Comparison of ENCODE assay signal across 9 cellular contexts in genomic region chr7:82805527-82805960, GRCh38.
DNase-seq lines count a peak whose midpoint lies in the region; ATAC-seq, FAIRE-seq and TF ChIP-seq lines count a peak whose summit lies in the region.
"Had no signal": no experiment of that assay in that cellular context is flagged by ENCODE, and none has a peak within 500 bp of the region (broad histone marks: within the 10 kb centered on the region; RNA-seq: fewer than 3 reads in every experiment).

No MANE protein-coding gene starts in this region.

- H3K9me3 ChIP-seq in neuron (ENCODE audit: low read length) (no peaks in the 10 kb centered on the region), suprapubic skin (no peaks in the 10 kb centered on the region)
- H3K9me3 ChIP-seq: thoracic aorta had no signal

- no peak for TF ChIP-seq EP300 in suprapubic skin (IDR thresholded peaks at IDR 0.05)

- ATAC-seq in GM19351 (IDR thresholded peaks at IDR 0.05; ENCODE audit: unreplicated experiment): no peak

- TF ChIP-seq CTCF in bronchial epithelial cell (IDR thresholded peaks at IDR 0.05; ENCODE audit: insufficient read depth, low read length, severe bottlenecking) (no peak), suprapubic skin (IDR thresholded peaks at IDR 0.05) (no peak)

- H3K4me1 ChIP-seq in neuron (ENCODE audit: insufficient read depth, low read length): peaks cover 6% of the 10 kb centered on the region
- no peaks in the 10 kb centered on the region for H3K4me1 ChIP-seq in suprapubic skin

- 55% methylated on average over 5 of the region's 5 CpGs for WGBS in suprapubic skin

- no peak for TF ChIP-seq POLR2A in suprapubic skin (IDR thresholded peaks at IDR 0.05)

- DNase-seq in GM04504 (ENCODE audit: low read depth) (peak; percentile 60), NOMO-1 (lab: John Stamatoyannopoulos, UW; ENCODE audit: unreplicated experiment in 2 of 2) (peak; percentile 78 to 99), bronchial epithelial cell (ENCODE audit: low read depth) (peak; percentile 95), suprapubic skin (ENCODE audit: low spot score in 2 of 2) (no peak), activated gamma-delta T cell treated with Interleukin-2 at 50 U/mL for 16 hours (no peak), Ammon's horn (ENCODE audit: low spot score) (no peak)

- H3K4me3 ChIP-seq in bronchial epithelial cell (ENCODE audit: low read depth, low read length) (no peak overlapping the region), neuron (ENCODE audit: low read length) (peak overlapping the region; percentile 2), suprapubic skin (no peak overlapping the region)
- H3K4me3 ChIP-seq: thoracic aorta had no signal

- peak overlapping the region; percentile 6 for H2AFZ ChIP-seq in neuron (ENCODE audit: low read depth, low read length)

- H3K36me3 ChIP-seq in bronchial epithelial cell (ENCODE audit: control insufficient read depth, insufficient read depth, low read length) (no peaks in the 10 kb centered on the region), neuron (ENCODE audit: insufficient read depth, low read length) (no peaks in the 10 kb centered on the region), suprapubic skin (no peaks in the 10 kb centered on the region)
- H3K36me3 ChIP-seq: thoracic aorta had no signal

- FAIRE-seq in bronchial epithelial cell (lab: Jason Lieb, UNC): no peak

- H3K27ac ChIP-seq in suprapubic skin: no peak overlapping the region
- H3K27ac ChIP-seq: thoracic aorta had no signal

- H3K27me3 ChIP-seq in bronchial epithelial cell (ENCODE audit: control insufficient read depth, insufficient read depth, low read length): no peaks in the 10 kb centered on the region
- H3K27me3 ChIP-seq in neuron (ENCODE audit: insufficient read depth, low read length): no peaks in the 10 kb centered on the region
- H3K27me3 ChIP-seq in suprapubic skin: no peaks in the 10 kb centered on the region

Comparison
In these comparisons a context has a peak if more than half of its experiments do, and no peak if none do; other contexts are left out.
1. DNase-seq: peak in GM04504 (single experiment), NOMO-1 (2 of 2) and bronchial epithelial cell (single experiment); none in suprapubic skin (0 of 2), activated gamma-delta T cell treated with Interleukin-2 at 50 U/mL for 16 hours (single experiment) and Ammon's horn (single experiment).